In genomic region chr11:95884364-95884763, GRCh38 we compare ENCODE assay signal across 16 cellular contexts.
DNase-seq lines count a peak whose midpoint lies in the region; ATAC-seq and TF ChIP-seq lines count a peak whose summit lies in the region.
"Had no signal": no experiment of that assay in that cellular context is flagged by ENCODE, and none has a peak within 500 bp of the region (broad histone marks: within the 10 kb centered on the region; RNA-seq: fewer than 3 reads in every experiment).

No MANE protein-coding gene starts in this region.

- no peak overlapping the region for H3K4me3 ChIP-seq in astrocyte of the cerebellum (ENCODE audit: low read depth, low read length)
- H3K4me3 ChIP-seq in foreskin fibroblast (ENCODE audit: low read depth in 1 of 2, low read length in 2 of 2) = no peak overlapping the region
- H3K4me3 ChIP-seq: HAP-1, skin epidermis had no signal

- no peak for TF ChIP-seq CTCF in astrocyte of the cerebellum (IDR thresholded peaks at IDR 0.05; ENCODE audit: low read depth, low read length, missing control alignments)
- no peak for TF ChIP-seq CTCF in foreskin fibroblast (IDR thresholded peaks at IDR 0.05; ENCODE audit: low read depth, low read length)

- in situ Hi-C loops in astrocyte of the cerebellum (cut with HindIII; ENCODE audit: low sequenced_read_pairs) = no loop called here

- ATAC-seq in GM19023 (IDR thresholded peaks at IDR 0.05; ENCODE audit: unreplicated experiment) = no peak
- no peak for ATAC-seq in HG02798 (IDR thresholded peaks at IDR 0.05; ENCODE audit: poor library complexity, unreplicated experiment)

- DNase-seq in NCI-H2227 (lab: John Stamatoyannopoulos, UW; ENCODE audit: unreplicated experiment) (peak; percentile 1), NCI-H2227 treated with DMSO at 0.1 percent for 48 hours (lab: John Stamatoyannopoulos, UW) (no peak), astrocyte of the cerebellum (ENCODE audit: low read depth) (peak; percentile 40), foreskin fibroblast (peak; percentile 14 to 44), stromal cell of bone marrow (ENCODE audit: low read depth) (peak; percentile 53)
- no peak for DNase-seq in central memory CD4-positive, alpha-beta T cell
- DNase-seq: activated B cell treated with CpG ODN at 0.5 μM for 24 hours; activated CD8-positive, alpha-beta memory T cell treated with anti-CD3 and anti-CD28 coated beads, Interleukin-2, amount 50 U/mL, for 4 hours; Calu3; NCI-H2081 treated with DMSO at 0.1 percent for 48 hours; NK-92 treated with Interleukin-12 subunit alpha and Interleukin-12 subunit beta, amount 100 ng/mL, for 24 hours; SW 1271 had no signal

Comparison
In these comparisons a context has a peak if more than half of its experiments do, and no peak if none do; other contexts are left out.
1. DNase-seq: peak in NCI-H2227 (single experiment), astrocyte of the cerebellum (single experiment), foreskin fibroblast (2 of 2) and stromal cell of bone marrow (single experiment); none in NCI-H2227 treated with DMSO at 0.1 percent for 48 hours (single experiment) and central memory CD4-positive, alpha-beta T cell (single experiment).